In genomic region chr3:95905182-95905581, GRCh38 we compare ENCODE assay signal across 22 cellular contexts.
"Had no signal": no experiment of that assay in that cellular context is flagged by ENCODE, and none has a peak within 500 bp of the region (broad histone marks: within the 10 kb centered on the region; RNA-seq: fewer than 3 reads in every experiment).

No MANE protein-coding gene starts in this region.

- ATAC-seq: effector memory CD8-positive, alpha-beta T cell; left lobe of liver; naive thymus-derived CD8-positive, alpha-beta T cell; psoas muscle; right cardiac atrium; stimulated activated effector memory CD8-positive, alpha-beta T cell treated with anti-CD3 and anti-CD28 coated beads, Interleukin-12 subunit alpha, Interleukin-12 subunit beta, amount 100 ng/mL, for 72 hours had no signal

- H3K27me3 ChIP-seq: esophagus muscularis mucosa, ovary, sigmoid colon, testis, tibial artery had no signal

- FAIRE-seq: keratinocyte had no signal

- DNase-seq: cortex of kidney; effector memory CD8-positive, alpha-beta T cell; head of caudate nucleus; naive thymus-derived CD8-positive, alpha-beta T cell; nephron progenitor cell; nucleus accumbens; ovary; posterior cingulate gyrus; psoas muscle; right cardiac atrium; sigmoid colon; stimulated activated CD4-positive, alpha-beta T cell treated with anti-CD3 and anti-CD28 coated beads, Interleukin-2, amount 100 ng/mL, for 24 hours; stimulated activated CD4-positive, alpha-beta T cell treated with anti-CD3 and anti-CD28 coated beads, Interleukin-4, amount 100 ng/mL, for 24 hours; stimulated activated naive CD4-positive, alpha-beta T cell treated with Interleukin-2 at 50 U/mL for 16 hours; substantia nigra; testis; tibial artery had no signal

- H3K36me3 ChIP-seq: esophagus muscularis mucosa, ovary, sigmoid colon, tibial artery had no signal

- H3K4me3 ChIP-seq: esophagus muscularis mucosa, lung, ovary, psoas muscle, sigmoid colon, testis, tibial artery had no signal

- H3K4me1 ChIP-seq: esophagus muscularis mucosa, psoas muscle, sigmoid colon, testis, tibial artery had no signal

- H3K27ac ChIP-seq: esophagus muscularis mucosa, ovary, psoas muscle, sigmoid colon, testis, tibial artery had no signal

- H3K9me3 ChIP-seq: esophagus muscularis mucosa, ovary, psoas muscle, testis, tibial artery had no signal
